ENCODE assay signal across 9 cellular contexts in the genomic region with DNA sequence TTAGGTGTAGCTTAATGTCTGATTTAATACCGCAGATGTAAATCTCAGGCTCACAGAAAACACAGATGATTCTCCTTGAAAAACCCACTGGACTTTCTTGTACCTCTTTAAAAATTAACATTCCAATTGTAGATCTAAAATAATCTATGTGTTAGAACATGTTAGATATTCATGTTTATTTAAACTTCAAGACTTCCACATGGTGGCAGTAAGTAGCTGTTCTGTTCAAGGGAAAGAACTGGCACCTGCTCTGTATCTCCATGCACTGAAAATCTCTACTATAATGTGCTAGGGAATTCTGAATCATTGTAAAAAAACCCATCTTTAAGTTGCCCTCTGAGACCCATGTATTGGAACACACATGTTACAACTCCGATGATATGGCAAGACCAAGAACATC.
A peak's percentile ranks its signal among the peaks of the same experiment; 100 is the strongest.
DNase-seq lines count a peak whose midpoint lies in the region; ATAC-seq and TF ChIP-seq lines count a peak whose summit lies in the region.
"Had no signal": no experiment of that assay in that cellular context is flagged by ENCODE, and none has a peak within 500 bp of the region (broad histone marks: within the 10 kb centered on the region; RNA-seq: fewer than 3 reads in every experiment).

No MANE protein-coding gene starts in this region.

- H3K4me3 ChIP-seq in dorsolateral prefrontal cortex (no peak overlapping the region), osteoblast (ENCODE audit: insufficient read depth, low read length) (no peak overlapping the region)

- TF ChIP-seq CTCF in dorsolateral prefrontal cortex (IDR thresholded peaks at IDR 0.05 in 54 of 56, conservative IDR thresholded peaks at IDR 0.05 in 2 of 56; ENCODE audit: low read depth in 1 of 56, partially characterized antibody in 56 of 56): peak in 47 of 56 donors; percentile 13 to 61 (median 37)
- TF ChIP-seq CTCF in osteoblast (IDR thresholded peaks at IDR 0.05; ENCODE audit: extremely low read depth, low read depth, low read length): peak; percentile 30

- H2AFZ ChIP-seq in osteoblast (ENCODE audit: low read length): no peak overlapping the region

- intact Hi-C loops in dorsolateral prefrontal cortex (cut with DNase I): no loop called here

- H3K79me2 ChIP-seq in osteoblast (ENCODE audit: insufficient read depth, low read length): no peaks in the 10 kb centered on the region

- H3K4me2 ChIP-seq in osteoblast (ENCODE audit: insufficient read depth, low read length): no peak overlapping the region

- H3K4me1 ChIP-seq in osteoblast (ENCODE audit: insufficient read depth, low read length): no peaks in the 10 kb centered on the region

- DNase-seq in NCI-H526 treated with DMSO at 0.1 percent for 48 hours (lab: John Stamatoyannopoulos, UW) (peak; percentile 19), dorsolateral prefrontal cortex (no peak), osteoblast (ENCODE audit: insufficient read length, low spot score, missing footprints) (peak; percentile 47), NCI-H187 (lab: John Stamatoyannopoulos, UW) (no peak), putamen (ENCODE audit: low spot score) (no peak), islet precursor cell (no peak), UCSD-AML1 (lab: John Stamatoyannopoulos, UW; ENCODE audit: unreplicated experiment) (no peak)
- DNase-seq: naive B cell had no signal

- H3K27ac ChIP-seq in dorsolateral prefrontal cortex (no peak overlapping the region), osteoblast (ENCODE audit: low read depth, low read length) (no peak overlapping the region)

- H3K27me3 ChIP-seq in dorsolateral prefrontal cortex (no peaks in the 10 kb centered on the region), osteoblast (ENCODE audit: insufficient read depth, low read length) (no peaks in the 10 kb centered on the region)

- no peaks in the 10 kb centered on the region for H3K9me3 ChIP-seq in osteoblast (ENCODE audit: low read depth, low read length)

- peak; percentile 75 for ATAC-seq in GM18868 (IDR thresholded peaks at IDR 0.05; ENCODE audit: unreplicated experiment)

- H3K36me3 ChIP-seq in osteoblast (ENCODE audit: insufficient read depth, low read length): no peaks in the 10 kb centered on the region

- H4K20me1 ChIP-seq in osteoblast (ENCODE audit: insufficient read depth, low read length): no peaks in the 10 kb centered on the region

Comparison
In these comparisons a context has a peak if more than half of its experiments do, and no peak if none do; other contexts are left out.
1. DNase-seq: peak in NCI-H526 treated with DMSO at 0.1 percent for 48 hours (single experiment) and osteoblast (single experiment); none in dorsolateral prefrontal cortex (0 of 10), NCI-H187 (0 of 2), putamen (single experiment), islet precursor cell (single experiment) and UCSD-AML1 (single experiment).